ENCODE assay signal across 8 cellular contexts in genomic region chr1:108830119-108831008, GRCh38. TPM values are rescaled to one million over a fixed set of nuclear protein-coding genes. Genes with fewer than 3 reads are reported as not detected.
A peak's percentile ranks its signal among the peaks of the same experiment; 100 is the strongest.
DNase-seq lines count a peak whose midpoint lies in the region; ATAC-seq and TF ChIP-seq lines count a peak whose summit lies in the region.

No MANE protein-coding gene starts in this region.

- no peaks in the 10 kb centered on the region for H3K9me3 ChIP-seq in mucosa of rectum (ENCODE audit: control insufficient read depth in 2 of 2, low read length in 2 of 2)

- H3K4me1 Mint-ChIP-seq in activated CD8-positive, alpha-beta memory T cell treated with anti-CD3 and anti-CD28 coated beads, Interleukin-2, amount 10 ng/mL, durations not matched to agents 7 days and 5 days: peaks cover 9% of the 10 kb centered on the region

- H3K27ac Mint-ChIP-seq in activated CD8-positive, alpha-beta memory T cell treated with anti-CD3 and anti-CD28 coated beads, Interleukin-2, amount 10 ng/mL, durations not matched to agents 7 days and 5 days: no peak overlapping the region

- H3K27me3 Mint-ChIP-seq in activated CD8-positive, alpha-beta memory T cell treated with anti-CD3 and anti-CD28 coated beads, Interleukin-2, amount 10 ng/mL, durations not matched to agents 7 days and 5 days: no peaks in the 10 kb centered on the region

- ATAC-seq in activated CD8-positive, alpha-beta memory T cell treated with anti-CD3 and anti-CD28 coated beads, Interleukin-2, amount 10 ng/mL, durations not matched to agents 7 days and 5 days: no peak

- peak overlapping the region; percentile 66 to 74 for H3K27ac ChIP-seq in mucosa of rectum (ENCODE audit: low read depth in 2 of 2, low read length in 2 of 2)

- H3K36me3 Mint-ChIP-seq in activated CD8-positive, alpha-beta memory T cell treated with anti-CD3 and anti-CD28 coated beads, Interleukin-2, amount 10 ng/mL, durations not matched to agents 7 days and 5 days: no peaks in the 10 kb centered on the region

- TF ChIP-seq CTCF in AG10803 (conservative IDR thresholded peaks at IDR 0.05; ENCODE audit: low read length): no peak

- H3K4me3 ChIP-seq in AG10803 (ENCODE audit: low read length) (peak overlapping the region; percentile 45), mucosa of rectum (ENCODE audit: low read length in 2 of 2) (peak overlapping the region in 1 of 2 donors; percentile 43)

- no peaks in the 10 kb centered on the region for H3K27me3 ChIP-seq in mucosa of rectum (ENCODE audit: control insufficient read depth in 2 of 2, insufficient read depth in 2 of 2, low read length in 2 of 2)

- no peak overlapping the region for H3K4me3 Mint-ChIP-seq in activated CD8-positive, alpha-beta memory T cell treated with anti-CD3 and anti-CD28 coated beads, Interleukin-2, amount 10 ng/mL, durations not matched to agents 7 days and 5 days

- peak; percentile 98 for DNase-seq in AG10803 (ENCODE audit: low read depth)
- peak; percentile 71 for DNase-seq in NCI-H446 treated with DMSO at 0.1 percent for 48 hours (lab: John Stamatoyannopoulos, UW)
- peak; percentile 50 to 96 for DNase-seq in dermis microvascular lymphatic vessel endothelial cell (ENCODE audit: low read depth in 2 of 2)
- DNase-seq in stimulated activated CD4-positive, alpha-beta T cell treated with anti-CD3 and anti-CD28 coated beads, Interleukin-1b, Interleukin-23, amount 100 ng/mL, for 48 hours: no peak
- DNase-seq in NCI-H1417 treated with DMSO at 0.1 percent for 48 hours (lab: John Stamatoyannopoulos, UW): no peak
- DNase-seq in activated CD8-positive, alpha-beta memory T cell treated with anti-CD3 and anti-CD28 coated beads, Interleukin-2, amount 10 ng/mL, durations not matched to agents 7 days and 5 days: no peak
- DNase-seq in activated naive CD4-positive, alpha-beta T cell (lab: John Stamatoyannopoulos, UW): no peak

- no peaks in the 10 kb centered on the region for H3K36me3 ChIP-seq in mucosa of rectum (ENCODE audit: control insufficient read depth in 2 of 2, insufficient read depth in 2 of 2, low read length in 2 of 2)

- CTCF ChIA-PET in activated CD8-positive, alpha-beta memory T cell treated with anti-CD3 and anti-CD28 coated beads, Interleukin-2, amount 10 ng/mL, durations not matched to agents 7 days and 5 days (lab: Charles Lee): interaction anchor here (1.2 to 9.2 kb wide), 5 partner anchors 9 to 282 kb away, joined by 4 to 160 read pairs (median 6); partner anchors contain the start of gene GPSM2

- no peaks in the 10 kb centered on the region for H3K9me3 Mint-ChIP-seq in activated CD8-positive, alpha-beta memory T cell treated with anti-CD3 and anti-CD28 coated beads, Interleukin-2, amount 10 ng/mL, durations not matched to agents 7 days and 5 days (ENCODE audit: low read depth)

- peaks cover 0 to 12% of the 10 kb centered on the region in 2 donors for H3K4me1 ChIP-seq in mucosa of rectum (ENCODE audit: control insufficient read depth in 2 of 2, insufficient read depth in 2 of 2, low read length in 2 of 2)

- H3K9ac ChIP-seq in mucosa of rectum (ENCODE audit: low read depth in 1 of 2, low read length in 2 of 2): peak overlapping the region; percentile 18 to 20

RNA-seq across cellular contexts. Expression of gene AKNAD1, which starts 26.5 kb away (rescaled TPM):
- under 0.01 and 0.13 TPM in 2 replicates for total RNA-seq in dermis microvascular lymphatic vessel endothelial cell
- total RNA-seq in activated CD8-positive, alpha-beta memory T cell treated with anti-CD3 and anti-CD28 coated beads, Interleukin-2, amount 10 ng/mL, durations not matched to agents 7 days and 5 days: not detected

RNA-seq across cellular contexts. Expression of gene GPSM2, which starts 46.4 kb away (rescaled TPM):
- 8.0 and 12.3 TPM in 2 replicates for total RNA-seq in dermis microvascular lymphatic vessel endothelial cell
- total RNA-seq in activated CD8-positive, alpha-beta memory T cell treated with anti-CD3 and anti-CD28 coated beads, Interleukin-2, amount 10 ng/mL, durations not matched to agents 7 days and 5 days: 10 to 100 TPM; 30.8 to 47.3 TPM

Comparison
In these comparisons a context has a peak if more than half of its experiments do, and no peak if none do; other contexts are left out.
1. DNase-seq: peak in AG10803 (single experiment), NCI-H446 treated with DMSO at 0.1 percent for 48 hours (single experiment) and dermis microvascular lymphatic vessel endothelial cell (2 of 2); none in stimulated activated CD4-positive, alpha-beta T cell treated with anti-CD3 and anti-CD28 coated beads, Interleukin-1b, Interleukin-23, amount 100 ng/mL, for 48 hours (single experiment), NCI-H1417 treated with DMSO at 0.1 percent for 48 hours (single experiment), activated CD8-positive, alpha-beta memory T cell treated with anti-CD3 and anti-CD28 coated beads, Interleukin-2, amount 10 ng/mL, durations not matched to agents 7 days and 5 days (single experiment) and activated naive CD4-positive, alpha-beta T cell (0 of 4).